In genomic region chrX:68894142-68894512, GRCh38 we compare ENCODE assay signal across 9 cellular contexts.
DNase-seq lines count a peak whose midpoint lies in the region; TF ChIP-seq lines count a peak whose summit lies in the region.
"Had no signal": no experiment of that assay in that cellular context is flagged by ENCODE, and none has a peak within 500 bp of the region (broad histone marks: within the 10 kb centered on the region; RNA-seq: fewer than 3 reads in every experiment).

No MANE protein-coding gene starts in this region.

- H3K27me3 Mint-ChIP-seq in MCF 10A (ENCODE audit: insufficient read depth, unreplicated experiment), result peaks cover 47% of the 10 kb centered on the region
- H3K27me3 Mint-ChIP-seq in neural crest cell (ENCODE audit: low read depth), result no peaks in the 10 kb centered on the region

- intact Hi-C loops in breast epithelium (cut with DNase I; ENCODE audit: low total_unique reads), result no loop called here
- intact Hi-C loops in MCF 10A (cut with micrococcal nuclease), result loop anchor here (2.0 kb wide), 1 partner anchor 63 kb away; no protein-coding TSS in a partner anchor

- CTCF ChIA-PET in MCF 10A (lab: Yijun Ruan, JAX), result interaction anchor here (0.6 to 0.8 kb wide), 3 partner anchors 14 to 78 kb away, joined by 3 to 5 read pairs (median 5); no protein-coding TSS in a partner anchor

- H3K4me1 Mint-ChIP-seq in MCF 10A (ENCODE audit: insufficient read depth, unreplicated experiment) (no peaks in the 10 kb centered on the region), neural crest cell (peaks cover 35% of the 10 kb centered on the region)

- in situ Hi-C loops in brain microvascular endothelial cell (cut with HindIII; ENCODE audit: low pct_ligation_motif_present, low sequenced_read_pairs), result no loop called here

- H3K27ac ChIP-seq in breast epithelium (peak overlapping the region; percentile 77 to 84), urinary bladder (ENCODE audit: low read depth) (peak overlapping the region; percentile 78), brain microvascular endothelial cell (no peak overlapping the region)

- H3K36me3 Mint-ChIP-seq in MCF 10A (ENCODE audit: insufficient read depth, unreplicated experiment), result no peaks in the 10 kb centered on the region
- no peaks in the 10 kb centered on the region for H3K36me3 Mint-ChIP-seq in neural crest cell (ENCODE audit: low read depth)

- no peak for DNase-seq in breast epithelium (ENCODE audit: low spot score in 2 of 2)
- no peak for DNase-seq in MCF 10A (ENCODE audit: unreplicated experiment)
- DNase-seq in globus pallidus (ENCODE audit: low spot score), result peak; percentile 21
- DNase-seq in neural crest cell (ENCODE audit: low read depth, low spot score), result no peak
- DNase-seq in HCEC 1CT, result no peak
- no peak for DNase-seq in cortex of kidney (lab: John Stamatoyannopoulos, UW)
- no peak for DNase-seq in brain microvascular endothelial cell
- DNase-seq: activated effector memory CD4-positive, alpha-beta T cell treated with Interleukin-2 at 50 U/mL for 16 hours had no signal

- POLR2A ChIA-PET in MCF 10A (lab: Yijun Ruan, JAX), result interaction anchor here (0.9 to 2.6 kb wide), 3 partner anchors 64 to 138 kb away, joined by 4 to 19 read pairs (median 4); partner anchors contain the start of gene EFNB1

- no TSS peak for BruUV-seq in MCF 10A (replicated peaks; lab: Mats Ljungman, UMichigan)

- no peaks in the 10 kb centered on the region for H3K9me3 ChIP-seq in breast epithelium

- TF ChIP-seq POLR2A in breast epithelium (IDR thresholded peaks at IDR 0.05), result no peak

- no peak for TF ChIP-seq CTCF in breast epithelium (IDR thresholded peaks at IDR 0.05)
- TF ChIP-seq CTCF in MCF 10A (IDR thresholded peaks at IDR 0.05; ENCODE audit: unreplicated experiment), result no peak
- TF ChIP-seq CTCF in neural crest cell (conservative IDR thresholded peaks at IDR 0.05), result no peak
- TF ChIP-seq CTCF in brain microvascular endothelial cell (IDR thresholded peaks at IDR 0.05; ENCODE audit: low read depth, low read length, missing control alignments), result no peak

- H3K4me3 Mint-ChIP-seq in MCF 10A (ENCODE audit: unreplicated experiment) (no peak overlapping the region), neural crest cell (peak overlapping the region; percentile 24)

- peaks cover 0 to 68% of the 10 kb centered on the region in 2 donors for H3K27me3 ChIP-seq in breast epithelium
- H3K27me3 ChIP-seq in brain microvascular endothelial cell (replicated peaks), result no peaks in the 10 kb centered on the region

- 46% methylated on average over 8 of the region's 8 CpGs for WGBS in urinary bladder

- H3K4me1 ChIP-seq in breast epithelium (no peaks in the 10 kb centered on the region), urinary bladder (ENCODE audit: insufficient read depth) (no peaks in the 10 kb centered on the region)

- H3K9me3 Mint-ChIP-seq in MCF 10A (ENCODE audit: unreplicated experiment), result no peaks in the 10 kb centered on the region
- peaks cover 4% of the 10 kb centered on the region for H3K9me3 Mint-ChIP-seq in neural crest cell

- H3K4me3 ChIP-seq in breast epithelium (peak overlapping the region in 2 of 3 donors; percentile 14 to 48), urinary bladder (ENCODE audit: low read depth, low read length) (no peak overlapping the region), brain microvascular endothelial cell (ENCODE audit: low read depth, low read length) (no peak overlapping the region)

- no peaks in the 10 kb centered on the region for H3K36me3 ChIP-seq in breast epithelium
- H3K36me3 ChIP-seq in urinary bladder (ENCODE audit: insufficient read depth), result no peaks in the 10 kb centered on the region
- H3K36me3 ChIP-seq in brain microvascular endothelial cell (replicated peaks), result no peaks in the 10 kb centered on the region

- H3K27ac Mint-ChIP-seq in MCF 10A (ENCODE audit: low read depth, unreplicated experiment) (no peak overlapping the region), neural crest cell (ENCODE audit: unreplicated experiment) (no peak overlapping the region)

Comparison
In these comparisons a context has a peak if more than half of its experiments do, and no peak if none do; other contexts are left out.
1. H3K4me3 ChIP-seq: peak in breast epithelium (2 of 3); none in urinary bladder (single experiment) and brain microvascular endothelial cell (single experiment).